In genomic region chr1:235908742-235909520, GRCh38 we compare ENCODE assay signal across 8 cellular contexts. TPM values are rescaled to one million over a fixed set of nuclear protein-coding genes. Genes with fewer than 3 reads are reported as not detected.
DNase-seq lines count a peak whose midpoint lies in the region; ATAC-seq and TF ChIP-seq lines count a peak whose summit lies in the region.

No MANE protein-coding gene starts in this region.

- H3K4me2 ChIP-seq in GM23248 (ENCODE audit: unreplicated experiment) (peak overlapping the region; percentile 68), smooth muscle cell (peak overlapping the region; percentile 42)

- no peak overlapping the region for H2AFZ ChIP-seq in GM23248
- H2AFZ ChIP-seq in smooth muscle cell (ENCODE audit: low read depth) = no peak overlapping the region

- H3K36me3 ChIP-seq in GM23248 (ENCODE audit: low read depth) = no peaks in the 10 kb centered on the region
- no peaks in the 10 kb centered on the region for H3K36me3 ChIP-seq in SJCRH30
- no peaks in the 10 kb centered on the region for H3K36me3 ChIP-seq in smooth muscle cell (ENCODE audit: low read depth)

- no peaks in the 10 kb centered on the region for H3K79me2 ChIP-seq in GM23248 (ENCODE audit: insufficient read depth)
- no peaks in the 10 kb centered on the region for H3K79me2 ChIP-seq in smooth muscle cell (ENCODE audit: low read depth)

- 25 to 26% methylated on average over 8 of the region's 8 CpGs for WGBS in GM23248 (ENCODE audit: low coverage in 1 of 2, low lambda C conversion rate in 2 of 2, missing lambda C conversion rate in 2 of 2), 2 experiments
- WGBS in smooth muscle cell (ENCODE audit: low lambda C conversion rate) = 30% methylated on average over 8 of the region's 8 CpGs

- no peak for ATAC-seq in GM18870 (IDR thresholded peaks at IDR 0.05; ENCODE audit: unreplicated experiment)

- H4K20me1 ChIP-seq in GM23248 (ENCODE audit: insufficient read depth) (no peaks in the 10 kb centered on the region), smooth muscle cell (ENCODE audit: low read depth) (no peaks in the 10 kb centered on the region)

- H3K4me3 ChIP-seq in GM23248 (no peak overlapping the region), SJCRH30 (no peak overlapping the region), fibroblast of mammary gland (ENCODE audit: control insufficient read depth, low read depth, low read length) (no peak overlapping the region), smooth muscle cell (no peak overlapping the region)

- H3K27me3 ChIP-seq in GM23248 (replicated peaks; ENCODE audit: insufficient read depth) (no peaks in the 10 kb centered on the region), SJCRH30 (no peaks in the 10 kb centered on the region), smooth muscle cell (ENCODE audit: low read depth) (no peaks in the 10 kb centered on the region)

- H3K9ac ChIP-seq in GM23248 (peak overlapping the region; percentile 55), smooth muscle cell (ENCODE audit: low read depth) (peak overlapping the region; percentile 68)

- in situ Hi-C loops in GM23248 (cut with MboI) = no loop called here

- H3F3A ChIP-seq in GM23248 (ENCODE audit: insufficient read depth) (peaks cover 48% of the 10 kb centered on the region), smooth muscle cell (ENCODE audit: low read depth) (peaks cover 25% of the 10 kb centered on the region)

- H3K27ac ChIP-seq in GM23248 = peak overlapping the region; percentile 85
- peak overlapping the region; percentile 78 for H3K27ac ChIP-seq in SJCRH30
- peak overlapping the region; percentile 93 for H3K27ac ChIP-seq in smooth muscle cell (ENCODE audit: low read depth)

- H3K4me1 ChIP-seq in GM23248 (ENCODE audit: insufficient read depth) (peaks cover 45% of the 10 kb centered on the region), SJCRH30 (peaks cover 27% of the 10 kb centered on the region), smooth muscle cell (ENCODE audit: low read depth) (peaks cover 15% of the 10 kb centered on the region)

- TF ChIP-seq CTCF in fibroblast of mammary gland (conservative IDR thresholded peaks at IDR 0.05; ENCODE audit: control insufficient read depth, insufficient read depth, low read depth, low read length) = no peak
- no peak for TF ChIP-seq CTCF in smooth muscle cell (IDR thresholded peaks at IDR 0.05; ENCODE audit: borderline replicate concordance, insufficient read depth, poor library complexity, severe bottlenecking)

- no peaks in the 10 kb centered on the region for H3K9me2 ChIP-seq in GM23248 (ENCODE audit: insufficient read depth)

- DNase-seq in GM23248 (peak; percentile 89), SJCRH30 (peak; percentile 46 to 74), fibroblast of mammary gland (ENCODE audit: low read depth) (peak; percentile 89), smooth muscle cell (lab: John Stamatoyannopoulos, UW; ENCODE audit: unreplicated experiment) (no peak), NCI-H524 treated with DMSO at 0.1 percent for 48 hours (lab: John Stamatoyannopoulos, UW) (no peak), iPS-NIHi7 (ENCODE audit: extremely low spot score) (no peak), NCI-H1417 treated with DMSO at 0.1 percent for 48 hours (lab: John Stamatoyannopoulos, UW) (no peak)

- H3K9me3 ChIP-seq in GM23248 (ENCODE audit: low read depth) (no peaks in the 10 kb centered on the region), SJCRH30 (replicated peaks) (no peaks in the 10 kb centered on the region), smooth muscle cell (replicated peaks; ENCODE audit: low read depth) (no peaks in the 10 kb centered on the region)

RNA-seq across cellular contexts. Expression of gene LYST, which starts 42.2 kb away (rescaled TPM):
- 5.9 and 9.0 TPM in 2 replicates for total RNA-seq in GM23248 (2014; rRNA removed; shearing (Covaris generic))
- 3.7 and 5.1 TPM in 2 replicates for polyA plus RNA-seq in GM23248 (2016; fragmentation: Nextera tagmentation; extraction: Ambion mirVana)
- 2.3 and 2.9 TPM in 2 replicates for total RNA-seq in SJCRH30 (2014; rRNA removed; shearing (Covaris generic))
- 13.5 and 18.8 TPM in 2 replicates for total RNA-seq in smooth muscle cell
- polyA plus RNA-seq in smooth muscle cell = 2.2 and 4.5 TPM in 2 replicates

Comparison
In these comparisons a context has a peak if more than half of its experiments do, and no peak if none do; other contexts are left out.
1. DNase-seq: peak in GM23248 (single experiment), SJCRH30 (2 of 2) and fibroblast of mammary gland (single experiment); none in smooth muscle cell (single experiment), NCI-H524 treated with DMSO at 0.1 percent for 48 hours (single experiment), iPS-NIHi7 (single experiment) and NCI-H1417 treated with DMSO at 0.1 percent for 48 hours (single experiment).
2. Peak in every context shown above with its lines, with median percentiles within 50 percentile points of each other: H3K27ac ChIP-seq.